ENCODE assay signal across 14 cellular contexts in the genomic region with DNA sequence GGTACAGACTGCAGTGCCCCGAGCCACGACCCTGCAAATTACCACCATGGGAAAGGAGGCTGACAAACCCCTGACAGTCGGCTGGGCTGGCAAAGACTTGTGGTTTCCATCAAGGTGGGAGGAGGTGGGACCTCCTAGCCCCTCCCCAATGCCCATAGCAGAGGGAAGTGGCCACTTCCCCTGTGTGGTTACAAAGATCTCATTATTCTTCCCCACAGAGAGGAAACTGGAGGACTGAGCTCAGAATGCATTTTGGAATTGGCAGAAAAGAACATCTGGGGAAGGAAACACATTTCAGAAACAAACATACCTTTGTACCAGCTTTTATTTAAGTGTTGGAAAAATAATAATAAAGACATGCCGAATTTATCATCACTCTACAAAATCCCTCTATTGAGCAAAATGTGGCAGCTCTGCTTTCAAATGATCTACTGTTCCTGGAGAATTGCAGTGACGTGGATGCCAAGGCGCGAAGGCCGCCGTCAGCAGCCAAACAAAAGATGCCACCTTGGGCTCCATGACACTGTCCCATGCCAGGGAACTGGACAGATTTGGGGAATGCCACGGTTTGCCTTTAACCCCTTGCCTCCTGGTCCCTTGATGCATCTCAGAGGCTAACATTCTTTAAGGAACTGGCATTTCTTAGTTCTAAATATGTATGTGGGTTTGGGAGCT.
DNase-seq lines count a peak whose midpoint lies in the region; ATAC-seq and TF ChIP-seq lines count a peak whose summit lies in the region.
"Had no signal": no experiment of that assay in that cellular context is flagged by ENCODE, and none has a peak within 500 bp of the region (broad histone marks: within the 10 kb centered on the region; RNA-seq: fewer than 3 reads in every experiment).

No MANE protein-coding gene starts in this region.

- H3K9ac ChIP-seq in Loucy (ENCODE audit: low read depth, low read length, poor library complexity, severe bottlenecking), result peak overlapping the region; percentile 49
- H3K9ac ChIP-seq: SK-N-SH had no signal

- peak overlapping the region; percentile 25 for H3K4me3 Mint-ChIP-seq in CD4-positive, alpha-beta T cell
- H3K4me3 Mint-ChIP-seq in activated T-helper 17 cell treated with anti-CD3 and anti-CD28 coated beads, Interleukin-2, amount 50 U/mL, for 72 hours, result peak overlapping the region; percentile 19
- H3K4me3 Mint-ChIP-seq in naive thymus-derived CD8-positive, alpha-beta T cell, result peak overlapping the region in 8 of 10 donors; percentile 33 to 79 (median 56)
- H3K4me3 Mint-ChIP-seq: brain had no signal

- no peak for DNase-seq in CD4-positive, alpha-beta T cell
- DNase-seq in naive thymus-derived CD8-positive, alpha-beta T cell, result peak in 2 of 10 donors; percentile 13 to 15
- no peak for DNase-seq in activated CD4-positive, CD25-positive, alpha-beta regulatory T cell treated with anti-CD3 and anti-CD28 coated beads, Interleukin-2, amount 50 U/mL, for 72 hours
- DNase-seq in thyroid gland (no peak), middle frontal gyrus (ENCODE audit: extremely low spot score, low spot score) (no peak)
- DNase-seq: erythroblast, NCI-H510A, SK-N-SH, stomach had no signal

- H3K4me3 ChIP-seq in Loucy (ENCODE audit: low read length, poor library complexity, severe bottlenecking), result peak overlapping the region; percentile 69
- no peak overlapping the region for H3K4me3 ChIP-seq in thyroid gland (replicated peaks in 1 of 3)
- H3K4me3 ChIP-seq: HAP-1, stomach had no signal

- peaks cover 7% of the 10 kb centered on the region; the same call in 1 of the 2 replicates for H3K36me3 ChIP-seq in Loucy (ENCODE audit: insufficient read depth, low read length)
- H3K36me3 ChIP-seq in thyroid gland, result no peaks in the 10 kb centered on the region
- H3K36me3 ChIP-seq: HAP-1, stomach had no signal

- peak overlapping the region; percentile 87 for H3K4me2 ChIP-seq in Loucy (ENCODE audit: low read depth, low read length, poor library complexity, severe bottlenecking)
- H3K4me2 ChIP-seq: SK-N-SH had no signal

- H3K9me3 Mint-ChIP-seq in CD4-positive, alpha-beta T cell, result no peaks in the 10 kb centered on the region
- H3K9me3 Mint-ChIP-seq in activated T-helper 17 cell treated with anti-CD3 and anti-CD28 coated beads, Interleukin-2, amount 50 U/mL, for 72 hours, result no peaks in the 10 kb centered on the region
- no peaks in the 10 kb centered on the region for H3K9me3 Mint-ChIP-seq in naive thymus-derived CD8-positive, alpha-beta T cell
- H3K9me3 Mint-ChIP-seq: brain had no signal

- H3K4me1 ChIP-seq in Loucy (ENCODE audit: insufficient read depth, low read length, poor library complexity, severe bottlenecking) (peaks cover 90% of the 10 kb centered on the region), thyroid gland (peaks cover 48 to 83% of the 10 kb centered on the region in 2 donors)
- H3K4me1 ChIP-seq: HAP-1 had no signal

- H3K36me3 Mint-ChIP-seq in CD4-positive, alpha-beta T cell (ENCODE audit: low read depth), result no peaks in the 10 kb centered on the region
- no peaks in the 10 kb centered on the region for H3K36me3 Mint-ChIP-seq in activated T-helper 17 cell treated with anti-CD3 and anti-CD28 coated beads, Interleukin-2, amount 50 U/mL, for 72 hours (ENCODE audit: low read depth)
- no peaks in the 10 kb centered on the region for H3K36me3 Mint-ChIP-seq in naive thymus-derived CD8-positive, alpha-beta T cell
- H3K36me3 Mint-ChIP-seq: brain had no signal

- H3K27ac Mint-ChIP-seq in CD4-positive, alpha-beta T cell, result no peak overlapping the region
- H3K27ac Mint-ChIP-seq in activated T-helper 17 cell treated with anti-CD3 and anti-CD28 coated beads, Interleukin-2, amount 50 U/mL, for 72 hours, result peak overlapping the region; percentile 41
- peak overlapping the region in 7 of 10 donors; percentile 14 to 86 (median 44) for H3K27ac Mint-ChIP-seq in naive thymus-derived CD8-positive, alpha-beta T cell

- CTCF ChIA-PET in CD4-positive, alpha-beta T cell (lab: Charles Lee), result no interaction called here

- no peak for TF ChIP-seq CTCF in CD4-positive, alpha-beta T cell (IDR thresholded peaks at IDR 0.05)
- TF ChIP-seq CTCF in Loucy (conservative IDR thresholded peaks at IDR 0.05; ENCODE audit: low read length), result no peak
- TF ChIP-seq CTCF in thyroid gland (IDR thresholded peaks at IDR 0.05), result no peak

- POLR2A ChIA-PET in CD4-positive, alpha-beta T cell (lab: Charles Lee), result interaction anchor here (1.1 kb wide), 1 partner anchor 15 kb away, joined by 4 read pairs; no protein-coding TSS in a partner anchor
- POLR2A ChIA-PET in naive thymus-derived CD8-positive, alpha-beta T cell (lab: Charles Lee), result no interaction called here

- H3K27ac ChIP-seq in CD4-positive, alpha-beta T cell (ENCODE audit: low read depth, low read length), result no peak overlapping the region
- H3K27ac ChIP-seq in thyroid gland, result no peak overlapping the region
- H3K27ac ChIP-seq: stomach had no signal

- TF ChIP-seq POLR2A in thyroid gland (IDR thresholded peaks at IDR 0.05), result no peak

- WGBS in thyroid gland, 2 donors, result 69 to 74% methylated on average over 10 of the region's 10 CpGs

- H3K9me3 ChIP-seq in CD4-positive, alpha-beta T cell (ENCODE audit: control insufficient read depth, low read length), result no peaks in the 10 kb centered on the region
- H3K9me3 ChIP-seq in Loucy (ENCODE audit: insufficient read depth, low read depth, low read length) (no peaks in the 10 kb centered on the region), thyroid gland (no peaks in the 10 kb centered on the region)
- H3K9me3 ChIP-seq: HAP-1, SK-N-SH, stomach had no signal

- no peaks in the 10 kb centered on the region for H3K27me3 Mint-ChIP-seq in CD4-positive, alpha-beta T cell
- no peaks in the 10 kb centered on the region for H3K27me3 Mint-ChIP-seq in activated T-helper 17 cell treated with anti-CD3 and anti-CD28 coated beads, Interleukin-2, amount 50 U/mL, for 72 hours
- H3K27me3 Mint-ChIP-seq in naive thymus-derived CD8-positive, alpha-beta T cell, result no peaks in the 10 kb centered on the region
- H3K27me3 Mint-ChIP-seq: brain had no signal

- H2AFZ ChIP-seq in Loucy (ENCODE audit: low read length), result no peak overlapping the region

- peaks cover 98% of the 10 kb centered on the region for H3K79me2 ChIP-seq in Loucy (ENCODE audit: insufficient read depth, low read length)

- intact Hi-C loops in CD4-positive, alpha-beta T cell (cut with DNase I, micrococcal nuclease), result no loop called here
- intact Hi-C loops in thyroid gland (cut with DNase I), result no loop called here

- peaks cover 56% of the 10 kb centered on the region for H3K4me1 Mint-ChIP-seq in CD4-positive, alpha-beta T cell (ENCODE audit: low read depth)
- peaks cover 33% of the 10 kb centered on the region for H3K4me1 Mint-ChIP-seq in activated T-helper 17 cell treated with anti-CD3 and anti-CD28 coated beads, Interleukin-2, amount 50 U/mL, for 72 hours
- peaks cover 32 to 66% (median 58%) of the 10 kb centered on the region in 4 donors for H3K4me1 Mint-ChIP-seq in naive thymus-derived CD8-positive, alpha-beta T cell

- H4K20me1 ChIP-seq in Loucy (ENCODE audit: insufficient read depth, low read length, poor library complexity, severe bottlenecking), result peaks cover 89% of the 10 kb centered on the region

- peaks cover 3% of the 10 kb centered on the region for H3F3A ChIP-seq in Loucy (ENCODE audit: low read depth)

- no peaks in the 10 kb centered on the region for H3K27me3 ChIP-seq in CD4-positive, alpha-beta T cell (ENCODE audit: control insufficient read depth, insufficient read depth, low read length)
- H3K27me3 ChIP-seq in Loucy (ENCODE audit: insufficient read depth, low read length, poor library complexity, severe bottlenecking) (no peaks in the 10 kb centered on the region), thyroid gland (no peaks in the 10 kb centered on the region)
- H3K27me3 ChIP-seq: stomach had no signal

- no peak for ATAC-seq in CD4-positive, alpha-beta T cell (ENCODE audit: poor library complexity)
- no peak for ATAC-seq in activated T-helper 17 cell treated with anti-CD3 and anti-CD28 coated beads, Interleukin-2, amount 50 U/mL, for 72 hours (replicated peaks)
- ATAC-seq in naive thymus-derived CD8-positive, alpha-beta T cell, result peak in 1 of 2 donors; percentile 68
- no peak for ATAC-seq in GM18867 (IDR thresholded peaks at IDR 0.05; ENCODE audit: unreplicated experiment)

- no peaks in the 10 kb centered on the region for H3K9me2 ChIP-seq in Loucy (replicated peaks; ENCODE audit: low read depth, low read length)
- H3K9me2 ChIP-seq: SK-N-SH had no signal
